Comparison of ENCODE assay signal across 10 cellular contexts in genomic region chr6:6694368-6694780, GRCh38.
A peak's percentile ranks its signal among the peaks of the same experiment; 100 is the strongest.
DNase-seq lines count a peak whose midpoint lies in the region; ATAC-seq and TF ChIP-seq lines count a peak whose summit lies in the region.
"Had no signal": no experiment of that assay in that cellular context is flagged by ENCODE, and none has a peak within 500 bp of the region (broad histone marks: within the 10 kb centered on the region; RNA-seq: fewer than 3 reads in every experiment).

No MANE protein-coding gene starts in this region.

- intact Hi-C loops in Right ventricle myocardium superior (cut with DNase I), result no loop called here
- intact Hi-C loops in cardiac septum (cut with DNase I), result no loop called here
- intact Hi-C loops in left lung (cut with DNase I), result no loop called here

- POLR2A ChIA-PET in WTC11 (lab: Charles Lee), result interaction anchor here (0.6 to 1.0 kb wide), 2 partner anchors 8 to 42 kb away, joined by 4 to 5 read pairs; no protein-coding TSS in a partner anchor
- POLR2A ChIA-PET in CD8-positive, alpha-beta memory T cell (lab: Charles Lee), result no interaction called here

- H3K9me3 Mint-ChIP-seq in WTC11, result no peaks in the 10 kb centered on the region
- H3K9me3 Mint-ChIP-seq in CD8-positive, alpha-beta memory T cell, result no peaks in the 10 kb centered on the region

- H3K4me1 Mint-ChIP-seq in WTC11, result peaks cover 41% of the 10 kb centered on the region
- no peaks in the 10 kb centered on the region for H3K4me1 Mint-ChIP-seq in CD8-positive, alpha-beta memory T cell

- peak overlapping the region; percentile 62 to 88 for H3K27ac ChIP-seq in left lung
- H3K27ac ChIP-seq in CD8-positive, alpha-beta memory T cell (ENCODE audit: low read depth, low read length), result no peak overlapping the region

- no peaks in the 10 kb centered on the region for H3K36me3 Mint-ChIP-seq in WTC11
- no peaks in the 10 kb centered on the region for H3K36me3 Mint-ChIP-seq in CD8-positive, alpha-beta memory T cell

- peak overlapping the region; percentile 27; the same call in 1 of the 2 replicates for H3K27ac Mint-ChIP-seq in WTC11
- no peak overlapping the region for H3K27ac Mint-ChIP-seq in CD8-positive, alpha-beta memory T cell

- DNase-seq in Right ventricle myocardium superior (no peak), cardiac septum (ENCODE audit: low spot score) (no peak), WTC11 (ENCODE audit: low spot score) (peak; percentile 50), left lung (peak in 1 of 2 donors; percentile 61), ureter (ENCODE audit: low spot score) (no peak)
- DNase-seq in CD8-positive, alpha-beta memory T cell, result no peak
- DNase-seq: MG63 had no signal

- CTCF ChIA-PET in WTC11 (lab: Charles Lee), result interaction anchor here (0.6 to 3.0 kb wide), 15 partner anchors 8 to 645 kb away, joined by 3 to 25 read pairs (median 4); no protein-coding TSS in a partner anchor
- CTCF ChIA-PET in CD8-positive, alpha-beta memory T cell (lab: Charles Lee), result no interaction called here

- peaks cover 19% of the 10 kb centered on the region for H3K27me3 Mint-ChIP-seq in WTC11 (ENCODE audit: low read depth)
- H3K27me3 Mint-ChIP-seq in CD8-positive, alpha-beta memory T cell, result peaks cover 6 to 8% of the 10 kb centered on the region in 2 donors

- no peaks in the 10 kb centered on the region for H3K27me3 ChIP-seq in left lung
- no peaks in the 10 kb centered on the region for H3K27me3 ChIP-seq in CD8-positive, alpha-beta memory T cell (ENCODE audit: insufficient read depth, low read length, poor library complexity, severe bottlenecking)
- H3K27me3 ChIP-seq: MG63 had no signal

- H3K4me3 ChIP-seq in left lung, result no peak overlapping the region
- H3K4me3 ChIP-seq in CD8-positive, alpha-beta memory T cell (ENCODE audit: low read length), result no peak overlapping the region
- H3K4me3 ChIP-seq: lung, MG63 had no signal

- ATAC-seq in Right ventricle myocardium superior (ENCODE audit: poor library complexity) (peak; percentile 46), WTC11 (peak; percentile 74), left lung (peak; percentile 70), HG03521 (IDR thresholded peaks at IDR 0.05; ENCODE audit: unreplicated experiment) (no peak), HG03097 (IDR thresholded peaks at IDR 0.05; ENCODE audit: low FRiP score, unreplicated experiment) (no peak)

- peaks cover 35 to 54% of the 10 kb centered on the region in 2 donors for H3K4me1 ChIP-seq in left lung
- no peaks in the 10 kb centered on the region for H3K4me1 ChIP-seq in CD8-positive, alpha-beta memory T cell (ENCODE audit: insufficient read depth, low read length)

- H3K9me3 ChIP-seq in left lung, result peaks cover 0 to 3% of the 10 kb centered on the region in 2 donors
- H3K9me3 ChIP-seq in CD8-positive, alpha-beta memory T cell (ENCODE audit: low read length), result no peaks in the 10 kb centered on the region

- no peak for TF ChIP-seq CTCF in WTC11 (IDR thresholded peaks at IDR 0.05)
- TF ChIP-seq CTCF in left lung (IDR thresholded peaks at IDR 0.05), result no peak

- H3K4me3 Mint-ChIP-seq in WTC11, result peak overlapping the region; percentile 60
- no peak overlapping the region for H3K4me3 Mint-ChIP-seq in CD8-positive, alpha-beta memory T cell

- H3K36me3 ChIP-seq in left lung, result no peaks in the 10 kb centered on the region
- no peaks in the 10 kb centered on the region for H3K36me3 ChIP-seq in CD8-positive, alpha-beta memory T cell (ENCODE audit: insufficient read depth, low read length)
- H3K36me3 ChIP-seq: MG63 had no signal

TF ChIP-seq in WTC11, 78 proteins besides CTCF, POLR2A, EP300 and RAD21:
- TF ChIP-seq ETV6 (CRISPR knock-in tag; IDR thresholded peaks at IDR 0.05), result 0 out of 2 replicates have a peak, but pooled peaks have one; percentile 39
- no peak for TF ChIP-seq EMX1 (CRISPR knock-in tag; IDR thresholded peaks at IDR 0.05)
- TF ChIP-seq FOXP1 (CRISPR knock-in tag; IDR thresholded peaks at IDR 0.05; ENCODE audit: borderline replicate concordance), result 0 out of 2 replicates have a peak, but pooled peaks have one; percentile 8

Comparison
In these comparisons a context has a peak if more than half of its experiments do, and no peak if none do; other contexts are left out.
1. ATAC-seq: peak in Right ventricle myocardium superior (single experiment), WTC11 (single experiment) and left lung (single experiment); none in HG03521 (single experiment) and HG03097 (single experiment).